ENCODE assay signal across 8 cellular contexts in the genomic region with DNA sequence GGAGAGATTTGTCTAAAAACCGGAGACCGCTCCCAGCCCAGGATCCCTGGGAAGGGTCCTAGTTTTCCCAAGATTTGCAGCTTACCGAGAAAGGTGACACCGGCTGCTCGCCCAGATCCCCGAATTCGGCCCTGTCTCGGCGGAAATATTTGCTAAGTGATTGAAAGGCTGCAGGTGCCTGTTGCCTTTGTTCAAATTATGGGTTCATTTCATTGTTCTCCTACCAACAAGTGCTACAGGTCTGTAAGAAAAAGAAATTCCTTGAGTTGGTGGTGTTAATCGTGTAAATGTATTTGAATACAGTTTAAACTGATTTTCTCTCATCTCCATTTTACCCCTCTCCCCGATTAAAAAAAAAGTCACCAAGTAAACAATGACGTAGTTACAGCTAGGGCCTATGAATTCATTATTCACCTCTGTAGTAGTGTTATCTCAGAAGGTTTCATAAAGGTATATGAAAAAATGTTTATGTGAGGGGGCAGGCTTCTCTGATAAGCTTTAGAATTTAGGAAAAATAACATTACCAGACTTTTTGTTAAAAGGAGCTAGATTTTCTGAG. TPM values are rescaled to one million over a fixed set of nuclear protein-coding genes. Genes with fewer than 3 reads are reported as not detected.
A peak's percentile ranks its signal among the peaks of the same experiment; 100 is the strongest.
DNase-seq lines count a peak whose midpoint lies in the region; ATAC-seq, FAIRE-seq and TF ChIP-seq lines count a peak whose summit lies in the region.

No MANE protein-coding gene starts in this region.

- CTCF ChIA-PET in CD4-positive, alpha-beta T cell (lab: Charles Lee), result interaction anchor here (1.1 to 1.7 kb wide), 3 partner anchors 28 to 253 kb away, joined by 3 to 4 read pairs (median 4); no protein-coding TSS in a partner anchor
- CTCF ChIA-PET in T-cell (lab: Charles Lee), result interaction anchor here (0.6 to 1.5 kb wide), 7 partner anchors 21 to 1226 kb away, joined by 3 to 8 read pairs (median 5); no protein-coding TSS in a partner anchor

- no peaks in the 10 kb centered on the region for H3K9me3 ChIP-seq in CD4-positive, alpha-beta T cell (ENCODE audit: control insufficient read depth, low read length)
- no peaks in the 10 kb centered on the region for H3K9me3 ChIP-seq in esophagus muscularis mucosa
- H3K9me3 ChIP-seq in osteoblast (ENCODE audit: low read depth, low read length), result no peaks in the 10 kb centered on the region

- POLR2A ChIA-PET in CD4-positive, alpha-beta T cell (lab: Charles Lee), result interaction anchor here (0.7 to 4.2 kb wide), 21 partner anchors 9 to 1622 kb away, joined by 3 to 53 read pairs (median 4); partner anchors contain the start of genes JMJD1C and NRBF2
- POLR2A ChIA-PET in T-cell (lab: Charles Lee), result interaction anchor here (1.1 to 1.8 kb wide), 3 partner anchors 95 to 305 kb away, joined by 3 to 9 read pairs (median 7); no protein-coding TSS in a partner anchor

- H3K27ac ChIP-seq in CD4-positive, alpha-beta T cell (ENCODE audit: low read depth, low read length), result peak overlapping the region; percentile 59
- peak overlapping the region; percentile 99 to 100 (median 99) for H3K27ac ChIP-seq in esophagus muscularis mucosa (replicated peaks in 1 of 4)
- peak overlapping the region; percentile 88 for H3K27ac ChIP-seq in osteoblast (ENCODE audit: low read depth, low read length)

- no peak for TF ChIP-seq CTCF in CD4-positive, alpha-beta T cell (IDR thresholded peaks at IDR 0.05)
- TF ChIP-seq CTCF in esophagus muscularis mucosa (IDR thresholded peaks at IDR 0.05) (no peak), osteoblast (IDR thresholded peaks at IDR 0.05; ENCODE audit: extremely low read depth, low read depth, low read length) (no peak)

- H3K27me3 Mint-ChIP-seq in CD4-positive, alpha-beta T cell, result no peaks in the 10 kb centered on the region
- H3K27me3 Mint-ChIP-seq in T-cell, result no peaks in the 10 kb centered on the region

- DNase-seq in CD4-positive, alpha-beta T cell, result no peak
- DNase-seq in HS-5 (ENCODE audit: low read depth) (peak; percentile 30), T-cell (no peak), esophagus muscularis mucosa (ENCODE audit: extremely low spot score) (no peak), osteoblast (ENCODE audit: insufficient read length, low spot score, missing footprints) (no peak), NCI-H187 treated with DMSO at 0.1 percent for 48 hours (lab: John Stamatoyannopoulos, UW) (no peak), HTR-8/SVneo (ENCODE audit: insufficient read length, low spot score) (no peak)

- WGBS in esophagus muscularis mucosa, result 2% methylated on average over 12 of the region's 12 CpGs

- no peaks in the 10 kb centered on the region for H3K27me3 ChIP-seq in CD4-positive, alpha-beta T cell (ENCODE audit: control insufficient read depth, insufficient read depth, low read length)
- H3K27me3 ChIP-seq in esophagus muscularis mucosa (no peaks in the 10 kb centered on the region), osteoblast (ENCODE audit: insufficient read depth, low read length) (no peaks in the 10 kb centered on the region)

- H3K4me3 ChIP-seq in esophagus muscularis mucosa (peak overlapping the region; percentile 81 to 91 (median 88)), osteoblast (ENCODE audit: insufficient read depth, low read length) (peak overlapping the region; percentile 81)

- peak overlapping the region; percentile 86 for H3K27ac Mint-ChIP-seq in CD4-positive, alpha-beta T cell
- peak overlapping the region; percentile 81 to 85 for H3K27ac Mint-ChIP-seq in T-cell

- peaks cover 87% of the 10 kb centered on the region for H3K79me2 ChIP-seq in osteoblast (ENCODE audit: insufficient read depth, low read length)

- H4K20me1 ChIP-seq in osteoblast (ENCODE audit: insufficient read depth, low read length), result no peaks in the 10 kb centered on the region

- peaks cover 41 to 68% (median 66%) of the 10 kb centered on the region in 4 donors for H3K4me1 ChIP-seq in esophagus muscularis mucosa
- peaks cover 13% of the 10 kb centered on the region for H3K4me1 ChIP-seq in osteoblast (ENCODE audit: insufficient read depth, low read length)

- no peaks in the 10 kb centered on the region for H3K9me3 Mint-ChIP-seq in CD4-positive, alpha-beta T cell
- H3K9me3 Mint-ChIP-seq in T-cell, result no peaks in the 10 kb centered on the region

- H3K36me3 Mint-ChIP-seq in CD4-positive, alpha-beta T cell (ENCODE audit: low read depth), result peaks cover 10% of the 10 kb centered on the region
- no peaks in the 10 kb centered on the region for H3K36me3 Mint-ChIP-seq in T-cell

- peak overlapping the region; percentile 96 for H3K4me2 ChIP-seq in osteoblast (ENCODE audit: insufficient read depth, low read length)

- H3K36me3 ChIP-seq in esophagus muscularis mucosa (no peaks in the 10 kb centered on the region), osteoblast (ENCODE audit: insufficient read depth, low read length) (no peaks in the 10 kb centered on the region)

- peak; percentile 45 for ATAC-seq in CD4-positive, alpha-beta T cell (ENCODE audit: poor library complexity)
- ATAC-seq in T-cell (replicated peaks in 1 of 4) (peak in 1 of 4 experiments; percentile 30), HG03045 (IDR thresholded peaks at IDR 0.05; ENCODE audit: unreplicated experiment) (no peak)

- TF ChIP-seq EP300 in esophagus muscularis mucosa (IDR thresholded peaks at IDR 0.05), result no peak

- H2AFZ ChIP-seq in osteoblast (ENCODE audit: low read length), result peak overlapping the region; percentile 83

- intact Hi-C loops in CD4-positive, alpha-beta T cell (cut with DNase I, micrococcal nuclease), result loop anchor here (2.0 to 5.0 kb wide), 5 partner anchors 55 to 303 kb away; no protein-coding TSS in a partner anchor
- intact Hi-C loops in esophagus muscularis mucosa (cut with DNase I), result loop anchor here (5.0 kb wide), 4 partner anchors 105 to 315 kb away; no protein-coding TSS in a partner anchor

- no peak for TF ChIP-seq POLR2A in esophagus muscularis mucosa (IDR thresholded peaks at IDR 0.05; ENCODE audit: low read depth)

- FAIRE-seq in HTR-8/SVneo (lab: Jason Lieb, UNC), result no peak

- peaks cover 70% of the 10 kb centered on the region for H3K4me1 Mint-ChIP-seq in CD4-positive, alpha-beta T cell (ENCODE audit: low read depth)
- H3K4me1 Mint-ChIP-seq in T-cell, result peaks cover 66 to 73% (median 70%) of the 10 kb centered on the region in 3 donors

- H3K4me3 Mint-ChIP-seq in CD4-positive, alpha-beta T cell, result peak overlapping the region; percentile 87
- peak overlapping the region; percentile 87 to 92 (median 90) for H3K4me3 Mint-ChIP-seq in T-cell

RNA-seq across cellular contexts. Expression of gene REEP3, which starts 1.0 kb away (rescaled TPM):
- 1 to 10 TPM; 3.2 to 6.1 TPM for total RNA-seq in CD4-positive, alpha-beta T cell
- 10 to 100 TPM in 2 of 5 donors, 1 to 10 TPM in 3; 7.9 to 16.2 (median 9.9) TPM for total RNA-seq in T-cell
- total RNA-seq in esophagus muscularis mucosa, result 100 to 1,000 TPM in 2 of 4 donors, 10 to 100 TPM in 2; 60.3 to 115 (median 89.2) TPM
- total RNA-seq in osteoblast, result 66.6 and 71.3 TPM in 2 replicates

RNA-seq across cellular contexts. Expression of gene JMJD1C, which starts 56.4 kb away (rescaled TPM):
- 100 to 1,000 TPM; 389 to 399 TPM for total RNA-seq in CD4-positive, alpha-beta T cell
- total RNA-seq in T-cell (100 to 1,000 TPM in 2 of 5 donors, 10 to 100 TPM in 3; 84.1 to 193 (median 92.6) TPM), esophagus muscularis mucosa (10 to 100 TPM; 60.3 to 89.7 (median 79.8) TPM), osteoblast (92.6 and 105 TPM in 2 replicates)
